ENCODE assay signal across 2 cellular contexts in the genomic region with DNA sequence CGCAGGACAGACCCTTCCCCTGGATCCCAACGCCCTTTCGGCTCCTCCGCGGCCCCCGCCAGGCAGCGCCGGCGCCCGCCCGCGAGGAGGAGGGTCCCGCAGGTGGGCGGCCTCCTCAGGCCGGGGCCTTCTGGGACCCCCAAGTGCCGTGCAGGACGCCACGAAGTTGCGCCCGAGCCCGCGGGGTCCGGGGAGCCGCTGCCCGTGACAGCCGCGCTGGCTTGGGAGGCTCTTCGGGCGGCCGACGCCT.
TF ChIP-seq lines count a peak whose summit lies in the region.

No MANE protein-coding gene starts in this region.

TF ChIP-seq in SK-N-SH, 30 proteins besides CTCF, POLR2A, EP300 and RAD21 (continued from another document):
- TF ChIP-seq RFX5 (IDR thresholded peaks at IDR 0.05; ENCODE audit: low read length) (no peak), CHD2 (IDR thresholded peaks at IDR 0.05; ENCODE audit: low read length, partially characterized antibody) (no peak), NFIC (IDR thresholded peaks at IDR 0.05; ENCODE audit: borderline replicate concordance) (no peak), RXRA (IDR thresholded peaks at IDR 0.05; ENCODE audit: borderline replicate concordance, low read depth) (no peak), GABPA (IDR thresholded peaks at IDR 0.05; ENCODE audit: low read depth) (no peak), GATA2 (CRISPR knock-in tag; IDR thresholded peaks at IDR 0.05) (no peak), SIN3A (IDR thresholded peaks at IDR 0.05; ENCODE audit: borderline replicate concordance, low read depth, low read length) (no peak)
- TF ChIP-seq, protein P1, sequence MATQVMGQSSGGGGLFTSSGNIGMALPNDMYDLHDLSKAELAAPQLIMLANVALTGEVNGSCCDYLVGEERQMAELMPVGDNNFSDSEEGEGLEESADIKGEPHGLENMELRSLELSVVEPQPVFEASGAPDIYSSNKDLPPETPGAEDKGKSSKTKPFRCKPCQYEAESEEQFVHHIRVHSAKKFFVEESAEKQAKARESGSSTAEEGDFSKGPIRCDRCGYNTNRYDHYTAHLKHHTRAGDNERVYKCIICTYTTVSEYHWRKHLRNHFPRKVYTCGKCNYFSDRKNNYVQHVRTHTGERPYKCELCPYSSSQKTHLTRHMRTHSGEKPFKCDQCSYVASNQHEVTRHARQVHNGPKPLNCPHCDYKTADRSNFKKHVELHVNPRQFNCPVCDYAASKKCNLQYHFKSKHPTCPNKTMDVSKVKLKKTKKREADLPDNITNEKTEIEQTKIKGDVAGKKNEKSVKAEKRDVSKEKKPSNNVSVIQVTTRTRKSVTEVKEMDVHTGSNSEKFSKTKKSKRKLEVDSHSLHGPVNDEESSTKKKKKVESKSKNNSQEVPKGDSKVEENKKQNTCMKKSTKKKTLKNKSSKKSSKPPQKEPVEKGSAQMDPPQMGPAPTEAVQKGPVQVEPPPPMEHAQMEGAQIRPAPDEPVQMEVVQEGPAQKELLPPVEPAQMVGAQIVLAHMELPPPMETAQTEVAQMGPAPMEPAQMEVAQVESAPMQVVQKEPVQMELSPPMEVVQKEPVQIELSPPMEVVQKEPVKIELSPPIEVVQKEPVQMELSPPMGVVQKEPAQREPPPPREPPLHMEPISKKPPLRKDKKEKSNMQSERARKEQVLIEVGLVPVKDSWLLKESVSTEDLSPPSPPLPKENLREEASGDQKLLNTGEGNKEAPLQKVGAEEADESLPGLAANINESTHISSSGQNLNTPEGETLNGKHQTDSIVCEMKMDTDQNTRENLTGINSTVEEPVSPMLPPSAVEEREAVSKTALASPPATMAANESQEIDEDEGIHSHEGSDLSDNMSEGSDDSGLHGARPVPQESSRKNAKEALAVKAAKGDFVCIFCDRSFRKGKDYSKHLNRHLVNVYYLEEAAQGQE (IDR thresholded peaks at IDR 0.05; ENCODE audit: low read depth, low read length): no peak

TF ChIP-seq in SK-N-SH treated with all-trans-retinoic acid at 6 μM for 48 hours, 23 proteins besides CTCF, POLR2A, EP300 and RAD21 (continued from another document):
- TF ChIP-seq, protein P2, sequence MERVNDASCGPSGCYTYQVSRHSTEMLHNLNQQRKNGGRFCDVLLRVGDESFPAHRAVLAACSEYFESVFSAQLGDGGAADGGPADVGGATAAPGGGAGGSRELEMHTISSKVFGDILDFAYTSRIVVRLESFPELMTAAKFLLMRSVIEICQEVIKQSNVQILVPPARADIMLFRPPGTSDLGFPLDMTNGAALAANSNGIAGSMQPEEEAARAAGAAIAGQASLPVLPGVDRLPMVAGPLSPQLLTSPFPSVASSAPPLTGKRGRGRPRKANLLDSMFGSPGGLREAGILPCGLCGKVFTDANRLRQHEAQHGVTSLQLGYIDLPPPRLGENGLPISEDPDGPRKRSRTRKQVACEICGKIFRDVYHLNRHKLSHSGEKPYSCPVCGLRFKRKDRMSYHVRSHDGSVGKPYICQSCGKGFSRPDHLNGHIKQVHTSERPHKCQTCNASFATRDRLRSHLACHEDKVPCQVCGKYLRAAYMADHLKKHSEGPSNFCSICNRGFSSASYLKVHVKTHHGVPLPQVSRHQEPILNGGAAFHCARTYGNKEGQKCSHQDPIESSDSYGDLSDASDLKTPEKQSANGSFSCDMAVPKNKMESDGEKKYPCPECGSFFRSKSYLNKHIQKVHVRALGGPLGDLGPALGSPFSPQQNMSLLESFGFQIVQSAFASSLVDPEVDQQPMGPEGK (CRISPR knock-in tag; IDR thresholded peaks at IDR 0.05; ENCODE audit: borderline replicate concordance): no peak
- TF ChIP-seq, protein P3, sequence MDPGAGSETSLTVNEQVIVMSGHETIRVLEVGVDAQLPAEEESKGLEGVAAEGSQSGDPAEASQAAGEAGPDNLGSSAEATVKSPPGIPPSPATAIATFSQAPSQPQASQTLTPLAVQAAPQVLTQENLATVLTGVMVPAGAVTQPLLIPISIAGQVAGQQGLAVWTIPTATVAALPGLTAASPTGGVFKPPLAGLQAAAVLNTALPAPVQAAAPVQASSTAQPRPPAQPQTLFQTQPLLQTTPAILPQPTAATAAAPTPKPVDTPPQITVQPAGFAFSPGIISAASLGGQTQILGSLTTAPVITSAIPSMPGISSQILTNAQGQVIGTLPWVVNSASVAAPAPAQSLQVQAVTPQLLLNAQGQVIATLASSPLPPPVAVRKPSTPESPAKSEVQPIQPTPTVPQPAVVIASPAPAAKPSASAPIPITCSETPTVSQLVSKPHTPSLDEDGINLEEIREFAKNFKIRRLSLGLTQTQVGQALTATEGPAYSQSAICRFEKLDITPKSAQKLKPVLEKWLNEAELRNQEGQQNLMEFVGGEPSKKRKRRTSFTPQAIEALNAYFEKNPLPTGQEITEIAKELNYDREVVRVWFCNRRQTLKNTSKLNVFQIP (CRISPR knock-in tag; IDR thresholded peaks at IDR 0.05; ENCODE audit: borderline replicate concordance, low read depth): no peak
- no peak for TF ChIP-seq ISL1 (CRISPR knock-in tag; IDR thresholded peaks at IDR 0.05)
